Comparison of ENCODE assay signal across 8 cellular contexts in the genomic region with DNA sequence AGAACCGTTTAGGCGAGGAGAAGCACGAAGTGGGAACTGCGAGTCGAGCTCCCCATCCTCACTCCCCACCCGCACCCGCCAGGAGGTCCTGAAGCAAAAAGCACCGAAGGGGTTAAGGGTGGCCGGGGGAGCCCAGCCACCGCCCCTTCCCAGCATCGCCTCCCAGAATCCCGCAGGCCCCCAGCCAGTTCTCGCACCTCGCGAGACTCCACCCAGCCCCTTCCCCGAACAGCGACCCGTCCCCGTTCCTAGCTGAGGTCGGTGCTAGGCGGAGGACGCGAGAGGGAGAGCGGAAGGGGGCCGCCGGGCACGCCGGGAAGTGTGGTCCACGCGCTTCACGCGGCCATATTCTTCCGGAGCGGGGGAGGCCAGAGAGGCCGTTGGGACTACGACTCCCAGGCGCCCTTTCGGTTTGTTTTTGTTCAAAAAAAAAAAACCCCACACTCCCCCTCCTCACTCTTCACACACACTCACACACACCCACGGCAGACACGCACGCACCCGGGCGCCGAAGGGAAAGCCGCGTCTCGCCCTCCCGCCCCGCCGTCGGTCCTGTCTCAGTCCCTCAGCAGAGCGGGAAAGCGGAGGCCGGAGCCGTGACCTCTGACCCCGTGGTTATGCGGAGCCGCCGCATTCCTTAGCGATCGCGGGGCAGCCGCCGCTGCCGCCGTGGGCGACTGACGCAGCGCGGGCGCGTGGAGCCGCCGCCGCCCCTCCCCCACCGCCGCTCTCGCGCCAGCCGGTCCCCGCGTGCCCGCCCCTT. TPM values are rescaled to one million over a fixed set of nuclear protein-coding genes. Genes with fewer than 3 reads are reported as not detected.
A peak's percentile ranks its signal among the peaks of the same experiment; 100 is the strongest.
DNase-seq lines count a peak whose midpoint lies in the region; ATAC-seq and TF ChIP-seq lines count a peak whose summit lies in the region.

ASXL1 (plus strand) TSS at position 463 of the 763 bp plus-strand sequence. CDS start 445 bp downstream, outside the sequence.

- TF ChIP-seq CTCF in GM23338 (conservative IDR thresholded peaks at IDR 0.05; ENCODE audit: low read depth in 2 of 2) (no peak), LNCaP clone FGC (IDR thresholded peaks at IDR 0.05; ENCODE audit: control insufficient read depth, extremely low read depth, insufficient read depth) (no peak), RWPE1 (conservative IDR thresholded peaks at IDR 0.05; ENCODE audit: low read depth) (no peak), fibroblast of lung (conservative IDR thresholded peaks at IDR 0.05 in 1 of 2, IDR thresholded peaks at IDR 0.05 in 1 of 2; ENCODE audit: low read depth in 1 of 2, low read length in 2 of 2) (no peak)

- H3K9me2 ChIP-seq in GM23338 (ENCODE audit: insufficient read depth): no peaks in the 10 kb centered on the region

- H4K20me1 ChIP-seq in GM23338 (replicated peaks; ENCODE audit: insufficient read depth) (peaks cover 37% of the 10 kb centered on the region), fibroblast of lung (ENCODE audit: control insufficient read depth, extremely low read depth, insufficient read depth, low read length) (no peaks in the 10 kb centered on the region)

- H3K27me3 ChIP-seq in GM23338 (ENCODE audit: insufficient read depth): peaks cover 62% of the 10 kb centered on the region
- H3K27me3 ChIP-seq in fibroblast of lung (ENCODE audit: control insufficient read depth, insufficient read depth, low read length): no peaks in the 10 kb centered on the region

- peaks cover 18% of the 10 kb centered on the region for H3F3A ChIP-seq in GM23338 (replicated peaks; ENCODE audit: low read depth)

- H3K4me2 ChIP-seq in GM23338 (peak within 1 kb of the TSS; percentile 100), fibroblast of lung (ENCODE audit: extremely low read depth, insufficient read depth, low read length) (peak within 1 kb of the TSS; percentile 93)

- CTCF ChIA-PET in RWPE1 (lab: Yijun Ruan, JAX): interaction anchor here (0.6 kb wide), 1 partner anchor 129 kb away, joined by 3 read pairs; no protein-coding TSS in a partner anchor

- no peaks in the 10 kb centered on the region for H3K36me3 ChIP-seq in GM23338 (ENCODE audit: insufficient read depth)
- H3K36me3 ChIP-seq in fibroblast of lung (ENCODE audit: control insufficient read depth, insufficient read depth, low read length): no peaks in the 10 kb centered on the region

- peak within 1 kb of the TSS; percentile 93 for H3K27ac ChIP-seq in GM23338 (ENCODE audit: low read depth)
- H3K27ac ChIP-seq in RWPE1: peak within 1 kb of the TSS; percentile 95
- peak within 1 kb of the TSS; percentile 97 for H3K27ac ChIP-seq in fibroblast of lung (ENCODE audit: insufficient read depth, low read length)

- peaks cover 6% of the 10 kb centered on the region; the same call in 1 of the 3 replicates for H3K36me3 Mint-ChIP-seq in GM23338 (ENCODE audit: low read depth)
- H3K36me3 Mint-ChIP-seq in activated T-helper 17 cell treated with anti-CD3 and anti-CD28 coated beads, Interleukin-2, amount 50 U/mL, for 72 hours (ENCODE audit: low read depth): peaks cover 50% of the 10 kb centered on the region
- no peaks in the 10 kb centered on the region for H3K36me3 Mint-ChIP-seq in naive thymus-derived CD8-positive, alpha-beta T cell

- H3K4me3 Mint-ChIP-seq in GM23338: peak within 1 kb of the TSS; percentile 97
- H3K4me3 Mint-ChIP-seq in activated T-helper 17 cell treated with anti-CD3 and anti-CD28 coated beads, Interleukin-2, amount 50 U/mL, for 72 hours: peak within 1 kb of the TSS; percentile 100
- H3K4me3 Mint-ChIP-seq in naive thymus-derived CD8-positive, alpha-beta T cell: peak within 1 kb of the TSS; percentile 87 to 98 (median 96)

- H3K9ac ChIP-seq in fibroblast of lung (ENCODE audit: insufficient read depth, low read length): peak within 1 kb of the TSS; percentile 96

- peaks cover 50% of the 10 kb centered on the region for H3K27me3 Mint-ChIP-seq in GM23338 (ENCODE audit: insufficient read depth, low read depth, poor library complexity)
- no peaks in the 10 kb centered on the region for H3K27me3 Mint-ChIP-seq in activated T-helper 17 cell treated with anti-CD3 and anti-CD28 coated beads, Interleukin-2, amount 50 U/mL, for 72 hours
- no peaks in the 10 kb centered on the region for H3K27me3 Mint-ChIP-seq in naive thymus-derived CD8-positive, alpha-beta T cell

- DNase-seq in Daoy (ENCODE audit: low read depth) (peak; percentile 98), GM23338 (ENCODE audit: low spot score) (peak; percentile 100), LNCaP clone FGC (ENCODE audit: low read depth) (peak; percentile 91), RWPE1 (ENCODE audit: low spot score) (peak; percentile 98), fibroblast of lung (ENCODE audit: low read depth in 2 of 2) (peak; percentile 96 to 97)
- DNase-seq in naive thymus-derived CD8-positive, alpha-beta T cell: peak; percentile 86 to 95 (median 92)
- peak; percentile 89 to 95 (median 94) for DNase-seq in stimulated activated naive CD4-positive, alpha-beta T cell (lab: John Stamatoyannopoulos, UW)

- peaks cover 21% of the 10 kb centered on the region for H3K4me1 ChIP-seq in GM23338 (ENCODE audit: insufficient read depth)
- peaks cover 30% of the 10 kb centered on the region for H3K4me1 ChIP-seq in fibroblast of lung (ENCODE audit: control insufficient read depth, extremely low read depth, insufficient read depth, low read length)

- H2AFZ ChIP-seq in GM23338 (peak within 1 kb of the TSS; percentile 100), fibroblast of lung (ENCODE audit: low read length) (peak within 1 kb of the TSS; percentile 73)

- no peaks in the 10 kb centered on the region; the same call in 2 of the 3 replicates for H3K9me3 Mint-ChIP-seq in GM23338
- H3K9me3 Mint-ChIP-seq in activated T-helper 17 cell treated with anti-CD3 and anti-CD28 coated beads, Interleukin-2, amount 50 U/mL, for 72 hours: no peaks in the 10 kb centered on the region
- H3K9me3 Mint-ChIP-seq in naive thymus-derived CD8-positive, alpha-beta T cell: no peaks in the 10 kb centered on the region

- POLR2A ChIA-PET in RWPE1 (lab: Yijun Ruan, JAX; ENCODE audit: low non-redundant PET): interaction anchor here (0.5 to 0.7 kb wide), 2 partner anchors 16 to 28 kb away, joined by 3 read pairs; no protein-coding TSS in a partner anchor
- POLR2A ChIA-PET in naive thymus-derived CD8-positive, alpha-beta T cell (lab: Charles Lee): interaction anchor here (0.5 to 3.5 kb wide), 23 partner anchors 9 to 1042 kb away, joined by 3 to 34 read pairs (median 4); no protein-coding TSS in a partner anchor

- peaks cover 36% of the 10 kb centered on the region for H3K79me2 ChIP-seq in GM23338 (replicated peaks; ENCODE audit: insufficient read depth)
- peaks cover 42% of the 10 kb centered on the region for H3K79me2 ChIP-seq in fibroblast of lung (ENCODE audit: control insufficient read depth, insufficient read depth, low read length)

- H3K27ac Mint-ChIP-seq in GM23338: peak within 1 kb of the TSS; percentile 98
- peak within 1 kb of the TSS; percentile 99 for H3K27ac Mint-ChIP-seq in activated T-helper 17 cell treated with anti-CD3 and anti-CD28 coated beads, Interleukin-2, amount 50 U/mL, for 72 hours
- H3K27ac Mint-ChIP-seq in naive thymus-derived CD8-positive, alpha-beta T cell: peak within 1 kb of the TSS; percentile 94 to 100 (median 99)

- peaks cover 12% of the 10 kb centered on the region for H3K4me1 Mint-ChIP-seq in GM23338
- H3K4me1 Mint-ChIP-seq in activated T-helper 17 cell treated with anti-CD3 and anti-CD28 coated beads, Interleukin-2, amount 50 U/mL, for 72 hours: peaks cover 31% of the 10 kb centered on the region
- H3K4me1 Mint-ChIP-seq in naive thymus-derived CD8-positive, alpha-beta T cell: peaks cover 16 to 53% (median 46%) of the 10 kb centered on the region in 4 donors

- peak within 1 kb of the TSS; percentile 93 for H3K4me3 ChIP-seq in GM23338
- H3K4me3 ChIP-seq in LNCaP clone FGC (ENCODE audit: low read depth, low read length): peak within 1 kb of the TSS; percentile 75
- peak within 1 kb of the TSS; percentile 93 to 98 (median 96) for H3K4me3 ChIP-seq in fibroblast of lung (replicated peaks in 1 of 4; ENCODE audit: control extremely low read depth in 1 of 4, insufficient read depth in 1 of 4, low read depth in 3 of 4, low read length in 4 of 4)

- no peaks in the 10 kb centered on the region for H3K9me3 ChIP-seq in fibroblast of lung (ENCODE audit: control insufficient read depth, insufficient read depth, low read depth, low read length)

- ATAC-seq in GM23338: peak; percentile 93
- peak; percentile 72 for ATAC-seq in activated T-helper 17 cell treated with anti-CD3 and anti-CD28 coated beads, Interleukin-2, amount 50 U/mL, for 72 hours (replicated peaks)
- peak; percentile 91 to 92 for ATAC-seq in naive thymus-derived CD8-positive, alpha-beta T cell

TF ChIP-seq in GM23338, 12 proteins besides CTCF, POLR2A, EP300 and RAD21:
- TF ChIP-seq EZH2phosphoT487 (IDR thresholded peaks at IDR 0.05; ENCODE audit: unreplicated experiment) (no peak), POLR2AphosphoS5 (IDR thresholded peaks at IDR 0.05; ENCODE audit: low read depth) (peak; percentile 67), ETS1 (IDR thresholded peaks at IDR 0.05) (peak; percentile 99), JUNB (IDR thresholded peaks at IDR 0.05; ENCODE audit: unreplicated experiment) (no peak), CREB1 (CRISPR knock-in tag; IDR thresholded peaks at IDR 0.05; ENCODE audit: low read depth) (no peak)

RNA-seq across cellular contexts. Expression of gene ASXL1, which starts in this region (rescaled TPM):
- 26.1 and 39.9 TPM in 2 replicates for total RNA-seq in Daoy (2014; rRNA removed; shearing (Covaris generic))
- 29.0 and 33.0 TPM in 2 replicates for total RNA-seq in GM23338 (2014; rRNA removed; shearing (Covaris generic))
- 10.4 and 20.8 TPM in 2 replicates for polyA plus RNA-seq in GM23338 (2016; fragmentation: Nextera tagmentation; extraction: Ambion mirVana)
- 100 to 1,000 TPM; 164 to 232 TPM for total RNA-seq in activated T-helper 17 cell treated with anti-CD3 and anti-CD28 coated beads, Interleukin-2, amount 50 U/mL, for 72 hours
- total RNA-seq in fibroblast of lung: 29.3 and 41.1 TPM in 2 replicates
- 38.0 and 39.1 TPM in 2 replicates for polyA plus RNA-seq in fibroblast of lung
- polyA plus RNA-seq in fibroblast of lung (2012): 31.1 and 31.6 TPM in 2 replicates
- 76.3 and 89.6 TPM in 2 replicates for polyA minus RNA-seq in fibroblast of lung (ENCODE audit: low replicate concordance)
- total RNA-seq in naive thymus-derived CD8-positive, alpha-beta T cell: 100 to 1,000 TPM; 147 to 149 TPM
- polyA plus RNA-seq in naive thymus-derived CD8-positive, alpha-beta T cell: 10 to 100 TPM; 15.2 to 20.1 (median 18.4) TPM

Comparison
In these comparisons a context has a peak if more than half of its experiments do, and no peak if none do; other contexts are left out.
1. Peak in every context shown above with its lines: DNase-seq, ATAC-seq, H3K4me3 ChIP-seq and H3K27ac ChIP-seq.